ENCODE assay signal across 8 cellular contexts in the genomic region with DNA sequence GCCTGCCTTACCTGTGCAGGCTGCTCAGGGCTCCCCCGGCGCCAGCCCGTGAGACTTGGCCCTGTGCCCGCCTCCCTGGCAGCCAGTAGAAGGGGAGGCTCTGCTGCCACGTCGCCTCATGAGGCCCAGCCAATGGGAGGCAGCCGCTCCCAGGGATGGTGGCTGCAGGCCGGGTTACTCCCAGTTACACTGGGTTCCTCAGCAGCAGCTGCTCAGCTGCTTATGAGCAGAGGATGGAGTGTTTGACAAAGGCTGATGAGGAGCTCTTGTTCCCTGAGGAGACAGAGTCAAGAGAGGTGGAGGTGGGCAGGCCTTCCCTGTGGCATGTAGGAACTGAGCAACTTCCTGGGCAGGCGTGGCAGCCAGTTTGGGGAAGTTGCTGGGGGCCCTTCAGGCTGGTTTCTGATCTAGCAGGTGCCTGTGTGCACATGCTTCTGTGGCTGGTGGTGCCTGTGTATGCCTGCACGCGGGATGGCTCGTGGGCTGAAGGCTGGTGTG. TPM values are rescaled to one million over a fixed set of nuclear protein-coding genes. Genes with fewer than 3 reads are reported as not detected.
DNase-seq lines count a peak whose midpoint lies in the region; ATAC-seq, FAIRE-seq and TF ChIP-seq lines count a peak whose summit lies in the region.

No MANE protein-coding gene starts in this region.

- H3K9me3 Mint-ChIP-seq in T-helper 2 cell treated with Interferon-gamma antibody and Interleukin-4, amounts not matched to agents 5 μg/mL and 100 μg/mL, for 36 hours, result no peaks in the 10 kb centered on the region

- FAIRE-seq in HTR-8/SVneo (lab: Jason Lieb, UNC), result no peak

- H3K27me3 Mint-ChIP-seq in T-helper 2 cell treated with Interferon-gamma antibody and Interleukin-4, amounts not matched to agents 5 μg/mL and 100 μg/mL, for 36 hours (ENCODE audit: low read depth), result no peaks in the 10 kb centered on the region

- DNase-seq in DMS53 treated with DMSO at 0.1 percent for 48 hours (lab: John Stamatoyannopoulos, UW; ENCODE audit: unreplicated experiment) (peak; percentile 98), NCI-H1105 (lab: John Stamatoyannopoulos, UW) (peak; percentile 99), kidney tubule cell (ENCODE audit: low spot score) (peak; percentile 17), HTR-8/SVneo (ENCODE audit: insufficient read length, low spot score) (no peak), NCI-H82 treated with DMSO at 0.1 percent for 48 hours (lab: John Stamatoyannopoulos, UW; ENCODE audit: unreplicated experiment) (no peak), omental fat pad (ENCODE audit: low spot score) (no peak)
- no peak for DNase-seq in T-helper 2 cell treated with Interferon-gamma antibody and Interleukin-4, amounts not matched to agents 5 μg/mL and 100 μg/mL, for 36 hours (ENCODE audit: low spot score)

- peak overlapping the region; percentile 35 for H3K4me3 Mint-ChIP-seq in T-helper 2 cell treated with Interferon-gamma antibody and Interleukin-4, amounts not matched to agents 5 μg/mL and 100 μg/mL, for 36 hours

- peak; percentile 50 for ATAC-seq in GM19438 (IDR thresholded peaks at IDR 0.05; ENCODE audit: low read depth, unreplicated experiment)
- no peak for ATAC-seq in omental fat pad (ENCODE audit: low FRiP score)

- H3K27ac Mint-ChIP-seq in T-helper 2 cell treated with Interferon-gamma antibody and Interleukin-4, amounts not matched to agents 5 μg/mL and 100 μg/mL, for 36 hours, result peak overlapping the region; percentile 76

- no peak for TF ChIP-seq CTCF in omental fat pad (IDR thresholded peaks at IDR 0.05)

- H3K4me1 Mint-ChIP-seq in T-helper 2 cell treated with Interferon-gamma antibody and Interleukin-4, amounts not matched to agents 5 μg/mL and 100 μg/mL, for 36 hours (ENCODE audit: low read depth), result peaks cover 13% of the 10 kb centered on the region

- no peaks in the 10 kb centered on the region for H3K36me3 Mint-ChIP-seq in T-helper 2 cell treated with Interferon-gamma antibody and Interleukin-4, amounts not matched to agents 5 μg/mL and 100 μg/mL, for 36 hours (ENCODE audit: low read depth)

RNA-seq across cellular contexts. Expression of gene MFSD2A, which starts 5.6 kb away (rescaled TPM):
- total RNA-seq in omental fat pad, result 10 to 100 TPM in 2 of 4 donors, 1 to 10 TPM in 1, under 1 TPM in 1; 0.95 to 75.9 (median 41.1) TPM

RNA-seq across cellular contexts. Expression of gene MYCL, which starts 58.8 kb away (rescaled TPM):
- total RNA-seq in omental fat pad, result 1 to 10 TPM in 1 of 4 donors, under 1 TPM in 1, not detected in 2; 0.31 to 1.3 TPM

Comparison
In these comparisons a context has a peak if more than half of its experiments do, and no peak if none do; other contexts are left out.
1. DNase-seq: peak in DMS53 treated with DMSO at 0.1 percent for 48 hours (single experiment), NCI-H1105 (single experiment) and kidney tubule cell (single experiment); none in T-helper 2 cell treated with Interferon-gamma antibody and Interleukin-4, amounts not matched to agents 5 μg/mL and 100 μg/mL, for 36 hours (single experiment), HTR-8/SVneo (single experiment), NCI-H82 treated with DMSO at 0.1 percent for 48 hours (single experiment) and omental fat pad (single experiment).